In genomic region chr2:177147093-177147694, GRCh38 we compare ENCODE assay signal across 8 cellular contexts.
A peak's percentile ranks its signal among the peaks of the same experiment; 100 is the strongest.
DNase-seq lines count a peak whose midpoint lies in the region; ATAC-seq and TF ChIP-seq lines count a peak whose summit lies in the region.

No MANE protein-coding gene starts in this region.

- no peaks in the 10 kb centered on the region for H3K9me3 ChIP-seq in OCI-LY3 (ENCODE audit: insufficient read depth, low read length)

- H3K79me2 ChIP-seq in OCI-LY3 (ENCODE audit: low read length) = no peaks in the 10 kb centered on the region

- H3K4me3 ChIP-seq in OCI-LY3 (ENCODE audit: low read length) = peak overlapping the region; percentile 81
- no peak overlapping the region for H3K4me3 ChIP-seq in coronary artery

- no peaks in the 10 kb centered on the region for H4K20me1 ChIP-seq in OCI-LY3 (ENCODE audit: insufficient read depth, low read length)

- peaks cover 9% of the 10 kb centered on the region for H3K4me1 ChIP-seq in OCI-LY3 (ENCODE audit: low read length)

- peak; percentile 72 for TF ChIP-seq CTCF in OCI-LY3 (IDR thresholded peaks at IDR 0.05; ENCODE audit: low read depth, low read length)
- TF ChIP-seq CTCF in coronary artery (IDR thresholded peaks at IDR 0.05) = peak; percentile 29

- in situ Hi-C loops in KBM-7 (cut with MboI; ENCODE audit: low pct_unique_long_range_greater_than_20kb, low sequenced_read_pairs) = loop anchor here (25.0 kb wide), 1 partner anchor 1010 kb away; the partner anchor contains the start of gene HOXD8

- no peak overlapping the region for H2AFZ ChIP-seq in OCI-LY3 (ENCODE audit: low read depth, low read length)

- DNase-seq in DMS 273 treated with DMSO at 0.1 percent for 48 hours (lab: John Stamatoyannopoulos, UW) (peak; percentile 65), KBM-7 (peak; percentile 63), coronary artery (ENCODE audit: low spot score) (no peak), midbrain (lab: John Stamatoyannopoulos, UW) (peak; percentile 66)
- DNase-seq in activated CD8-positive, alpha-beta memory T cell treated with anti-CD3 and anti-CD28 coated beads, Interleukin-2, amount 50 U/mL, for 4 hours = no peak
- no peak for DNase-seq in activated effector memory CD4-positive, alpha-beta T cell treated with Interleukin-2 at 50 U/mL for 16 hours

- H3K9ac ChIP-seq in OCI-LY3 (ENCODE audit: low read length) = no peak overlapping the region

- ATAC-seq in GM19035 (IDR thresholded peaks at IDR 0.05; ENCODE audit: unreplicated experiment) = peak; percentile 53

- H3K27ac ChIP-seq in OCI-LY3 (ENCODE audit: low read length) = no peak overlapping the region
- no peak overlapping the region for H3K27ac ChIP-seq in coronary artery

- peak overlapping the region; percentile 90 for H3K4me2 ChIP-seq in OCI-LY3 (ENCODE audit: low read length)

- no peaks in the 10 kb centered on the region for H3K36me3 ChIP-seq in OCI-LY3 (replicated peaks; ENCODE audit: low read depth, low read length)

- peaks cover 42% of the 10 kb centered on the region for H3K27me3 ChIP-seq in OCI-LY3 (ENCODE audit: low read depth, low read length)

Comparison
In these comparisons a context has a peak if more than half of its experiments do, and no peak if none do; other contexts are left out.
1. DNase-seq: peak in DMS 273 treated with DMSO at 0.1 percent for 48 hours (single experiment), KBM-7 (single experiment) and midbrain (single experiment); none in coronary artery (single experiment), activated CD8-positive, alpha-beta memory T cell treated with anti-CD3 and anti-CD28 coated beads, Interleukin-2, amount 50 U/mL, for 4 hours (single experiment) and activated effector memory CD4-positive, alpha-beta T cell treated with Interleukin-2 at 50 U/mL for 16 hours (single experiment).